In genomic region chr10:74977913-74978847, GRCh38 we compare ENCODE assay signal across 9 cellular contexts.
DNase-seq lines count a peak whose midpoint lies in the region; ATAC-seq and TF ChIP-seq lines count a peak whose summit lies in the region.
"Had no signal": no experiment of that assay in that cellular context is flagged by ENCODE, and none has a peak within 500 bp of the region (broad histone marks: within the 10 kb centered on the region; RNA-seq: fewer than 3 reads in every experiment).

No MANE protein-coding gene starts in this region.

- H3K4me3 ChIP-seq in OCI-LY1 (ENCODE audit: low read depth, low read length, poor library complexity, severe bottlenecking): no peak overlapping the region

- no peaks in the 10 kb centered on the region for H3K9me3 ChIP-seq in OCI-LY1 (ENCODE audit: low read length)

- H3K9me2 ChIP-seq in OCI-LY1 (ENCODE audit: low read depth, low read length): no peaks in the 10 kb centered on the region

- H3K4me1 Mint-ChIP-seq in activated CD4-positive, alpha-beta T cell treated with anti-CD3 and anti-CD28 coated beads, Interleukin-2, amount 10 ng/mL, durations not matched to agents 24 days and 14 days: peaks cover 47% of the 10 kb centered on the region

- H3K27ac Mint-ChIP-seq in activated CD4-positive, alpha-beta T cell treated with anti-CD3 and anti-CD28 coated beads, Interleukin-2, amount 10 ng/mL, durations not matched to agents 24 days and 14 days: peak overlapping the region; percentile 91

- peak overlapping the region; percentile 71 for H3K4me3 Mint-ChIP-seq in activated CD4-positive, alpha-beta T cell treated with anti-CD3 and anti-CD28 coated beads, Interleukin-2, amount 10 ng/mL, durations not matched to agents 24 days and 14 days

- H3K27me3 Mint-ChIP-seq in activated CD4-positive, alpha-beta T cell treated with anti-CD3 and anti-CD28 coated beads, Interleukin-2, amount 10 ng/mL, durations not matched to agents 24 days and 14 days: no peaks in the 10 kb centered on the region

- H3K36me3 Mint-ChIP-seq in activated CD4-positive, alpha-beta T cell treated with anti-CD3 and anti-CD28 coated beads, Interleukin-2, amount 10 ng/mL, durations not matched to agents 24 days and 14 days (ENCODE audit: low read depth): peaks cover 44% of the 10 kb centered on the region

- peak overlapping the region; percentile 4; the same call in 1 of the 2 replicates for H3K4me2 ChIP-seq in OCI-LY1 (ENCODE audit: low read length)

- no peaks in the 10 kb centered on the region for H3K79me2 ChIP-seq in OCI-LY1 (ENCODE audit: insufficient read depth, low read length)

- no peak for TF ChIP-seq CTCF in OCI-LY1 (IDR thresholded peaks at IDR 0.05; ENCODE audit: low read length)

- H2AFZ ChIP-seq in OCI-LY1 (ENCODE audit: low read length): no peak overlapping the region

- no peaks in the 10 kb centered on the region for H3K27me3 ChIP-seq in OCI-LY1 (ENCODE audit: insufficient read depth, low read length)

- H3K4me1 ChIP-seq in OCI-LY1 (ENCODE audit: insufficient read depth, low read length, severe bottlenecking): peaks cover 25% of the 10 kb centered on the region

- H3K9ac ChIP-seq in OCI-LY1 (ENCODE audit: low read length): no peak overlapping the region; the same call in 1 of the 2 replicates

- H3F3A ChIP-seq in OCI-LY1 (ENCODE audit: insufficient read depth, low read length): no peaks in the 10 kb centered on the region

- peak overlapping the region; percentile 66 for H3K27ac ChIP-seq in OCI-LY1 (ENCODE audit: low read depth, low read length, poor library complexity, severe bottlenecking)

- DNase-seq in activated CD4-positive, alpha-beta T cell treated with anti-CD3 and anti-CD28 coated beads, Interleukin-2, amount 10 ng/mL, durations not matched to agents 24 days and 14 days: peak; percentile 91
- no peak for DNase-seq in activated CD4-positive, alpha-beta T cell treated with anti-CD3 and anti-CD28 coated beads for 1 hour
- peak; percentile 24 for DNase-seq in stimulated activated CD8-positive, alpha-beta memory T cell treated with anti-CD3 and anti-CD28 coated beads, Interleukin-2, amount 100 ng/mL, for 1 hour (ENCODE audit: low read depth in 2 of 2)
- DNase-seq in A172 (ENCODE audit: low spot score) (no peak), SW480 (ENCODE audit: low spot score) (no peak), AG08396 (ENCODE audit: low spot score) (no peak)
- DNase-seq: NCI-H187 treated with DMSO at 0.1 percent for 48 hours had no signal

- peaks cover 66% of the 10 kb centered on the region for H3K36me3 ChIP-seq in OCI-LY1 (ENCODE audit: insufficient read depth, low read length)

- ATAC-seq in HG02840 (IDR thresholded peaks at IDR 0.05; ENCODE audit: low FRiP score, unreplicated experiment): peak; percentile 82

- no peaks in the 10 kb centered on the region for H4K20me1 ChIP-seq in OCI-LY1 (ENCODE audit: insufficient read depth, low read length)

- intact Hi-C loops in activated CD4-positive, alpha-beta T cell treated with anti-CD3 and anti-CD28 coated beads, Interleukin-2, amount 10 ng/mL, durations not matched to agents 24 days and 14 days (cut with micrococcal nuclease): loop anchor here (1.0 to 10.0 kb wide), 5 partner anchors 35 to 393 kb away; partner anchors contain the start of gene KAT6B

- H3K9me3 Mint-ChIP-seq in activated CD4-positive, alpha-beta T cell treated with anti-CD3 and anti-CD28 coated beads, Interleukin-2, amount 10 ng/mL, durations not matched to agents 24 days and 14 days: no peaks in the 10 kb centered on the region

Comparison
In these comparisons a context has a peak if more than half of its experiments do, and no peak if none do; other contexts are left out.
1. DNase-seq: peak in activated CD4-positive, alpha-beta T cell treated with anti-CD3 and anti-CD28 coated beads, Interleukin-2, amount 10 ng/mL, durations not matched to agents 24 days and 14 days (single experiment) and stimulated activated CD8-positive, alpha-beta memory T cell treated with anti-CD3 and anti-CD28 coated beads, Interleukin-2, amount 100 ng/mL, for 1 hour (2 of 2); none in activated CD4-positive, alpha-beta T cell treated with anti-CD3 and anti-CD28 coated beads for 1 hour (single experiment), A172 (single experiment), SW480 (single experiment) and AG08396 (single experiment).